In the genomic region with DNA sequence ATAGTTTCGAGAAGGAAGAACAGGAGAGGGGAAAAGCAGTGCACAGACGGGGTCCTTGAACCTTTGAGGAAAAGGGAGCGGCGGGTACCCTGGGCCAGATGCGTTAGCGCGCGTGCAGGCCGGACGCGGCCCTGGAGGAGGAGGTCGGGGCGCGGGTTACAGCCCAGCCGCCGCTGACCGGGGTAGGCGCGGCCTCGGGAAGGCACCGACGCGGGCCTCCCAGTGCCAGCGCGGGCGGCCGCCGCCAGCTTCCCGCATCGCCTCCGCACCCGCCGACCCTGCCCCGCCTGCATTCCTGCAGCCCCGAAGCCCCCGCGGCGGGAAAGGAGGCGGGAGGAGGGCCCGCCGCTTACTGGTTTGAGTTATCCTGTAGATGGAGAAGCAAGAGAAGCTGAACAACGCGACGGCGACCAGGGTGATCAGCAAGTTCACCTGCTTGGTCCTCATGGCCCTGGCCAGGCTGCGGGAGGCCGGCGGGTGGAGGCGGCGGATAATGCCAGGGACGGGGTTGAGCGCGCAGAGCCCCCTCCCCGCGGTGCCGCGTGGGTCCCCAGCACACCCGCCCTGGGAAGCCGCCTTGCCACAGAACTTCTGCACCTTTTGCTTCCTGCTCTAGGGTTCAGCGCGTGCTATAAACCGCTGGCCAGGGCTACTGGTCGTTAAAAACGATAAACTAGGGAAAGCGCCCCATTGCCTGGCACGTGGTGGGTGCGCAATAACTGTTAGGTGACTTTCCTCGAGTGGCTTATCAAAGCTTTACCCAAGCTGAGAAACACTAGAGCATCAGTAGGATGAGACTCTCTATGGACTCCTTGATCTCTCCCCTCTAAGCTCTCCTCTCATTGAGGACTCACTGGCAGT, we compare ENCODE assay signal across 9 cellular contexts. TPM values are rescaled to one million over a fixed set of nuclear protein-coding genes. Genes with fewer than 3 reads are reported as not detected.
A peak's percentile ranks its signal among the peaks of the same experiment; 100 is the strongest.
DNase-seq lines count a peak whose midpoint lies in the region; ATAC-seq, FAIRE-seq and TF ChIP-seq lines count a peak whose summit lies in the region.
"Had no signal": no experiment of that assay in that cellular context is flagged by ENCODE, and none has a peak within 500 bp of the region (broad histone marks: within the 10 kb centered on the region; RNA-seq: fewer than 3 reads in every experiment).

A gene (minus strand): TSS at position 518 of the 861 bp plus-strand sequence. CDS start 71 bp downstream, at position 447.

- no peak for FAIRE-seq in astrocyte (lab: Jason Lieb, UNC)

- H2BK20ac ChIP-seq in IMR-90 (ENCODE audit: low read depth, low read length) = no peak within 1 kb of the TSS

- peaks cover 5% of the 10 kb centered on the region for H3K9me3 Mint-ChIP-seq in astrocyte (ENCODE audit: unreplicated experiment)

- no peak within 1 kb of the TSS for H3K56ac ChIP-seq in IMR-90 (ENCODE audit: extremely low read depth, insufficient read depth, low read length)

- H3K9me3 ChIP-seq in IMR-90 (ENCODE audit: control insufficient read depth, insufficient read depth, low read length) = no peaks in the 10 kb centered on the region
- no peaks in the 10 kb centered on the region for H3K9me3 ChIP-seq in astrocyte (ENCODE audit: insufficient read depth, low read depth, low read length)
- no peaks in the 10 kb centered on the region for H3K9me3 ChIP-seq in skeletal muscle satellite cell (replicated peaks; ENCODE audit: low read length)

- DNase-seq in IMR-90 = no peak
- DNase-seq in astrocyte (ENCODE audit: low read depth) = no peak
- peak; percentile 74 for DNase-seq in iPS-NIHi11 (ENCODE audit: low spot score)
- DNase-seq in NCI-H1417 (lab: John Stamatoyannopoulos, UW) = no peak
- DNase-seq in cerebellum (ENCODE audit: low spot score) = no peak
- DNase-seq: NCI-H774 had no signal

- H2AFZ ChIP-seq in IMR-90 (replicated peaks; ENCODE audit: low read length, poor library complexity) (peak within 1 kb of the TSS; percentile 58), astrocyte (ENCODE audit: low read depth, low read length) (peak within 1 kb of the TSS; percentile 69)

- H3K23ac ChIP-seq in IMR-90 (ENCODE audit: low read depth, low read length) = no peak within 1 kb of the TSS

- no peak within 1 kb of the TSS for H2AK5ac ChIP-seq in IMR-90 (ENCODE audit: low read depth, low read length)

- H3K36me3 Mint-ChIP-seq in astrocyte (ENCODE audit: low read depth, unreplicated experiment) = no peaks in the 10 kb centered on the region

- H3K27me3 ChIP-seq in IMR-90 (ENCODE audit: control insufficient read depth, insufficient read depth, low read length) (peaks cover 45% of the 10 kb centered on the region), astrocyte (ENCODE audit: insufficient read depth, low read length) (peaks cover 30% of the 10 kb centered on the region), skeletal muscle satellite cell (ENCODE audit: control insufficient read depth, insufficient read depth, low read length) (peaks cover 89% of the 10 kb centered on the region)

- H3K4me1 ChIP-seq in IMR-90 (ENCODE audit: control insufficient read depth, insufficient read depth, low read length) (no peaks in the 10 kb centered on the region), astrocyte (ENCODE audit: insufficient read depth, low read length) (peaks cover 6% of the 10 kb centered on the region), skeletal muscle satellite cell (ENCODE audit: control insufficient read depth, insufficient read depth, low read length) (no peaks in the 10 kb centered on the region)

- 4% methylated on average over 26 of the region's 68 CpGs; no CpG with 5 or more reads in 1 of the 2 experiments for WGBS in IMR-90 (ENCODE audit: extremely low coverage in 2 of 2, insufficient read length in 1 of 2), 2 experiments

- H3K4me3 ChIP-seq in IMR-90 (ENCODE audit: insufficient read depth, low read depth, low read length) (no peak within 1 kb of the TSS), astrocyte (ENCODE audit: insufficient read depth, low read depth, low read length) (peak within 1 kb of the TSS; percentile 34), skeletal muscle satellite cell (ENCODE audit: low read length) (no peak within 1 kb of the TSS)

- dilution Hi-C loops in IMR-90 (cut with HindIII; ENCODE audit: low sequenced_read_pairs, unreplicated experiment) = no loop called here

- peaks cover 5% of the 10 kb centered on the region for H3K4me1 Mint-ChIP-seq in astrocyte (ENCODE audit: low read depth, unreplicated experiment)

- no peaks in the 10 kb centered on the region for H4K20me1 ChIP-seq in IMR-90 (ENCODE audit: insufficient read depth, low read length)
- no peaks in the 10 kb centered on the region for H4K20me1 ChIP-seq in astrocyte (ENCODE audit: insufficient read depth, low read length)

- H3K36me3 ChIP-seq in IMR-90 (ENCODE audit: control insufficient read depth, insufficient read depth, low read length) (no peaks in the 10 kb centered on the region), astrocyte (ENCODE audit: insufficient read depth, low read length) (no peaks in the 10 kb centered on the region), skeletal muscle satellite cell (ENCODE audit: insufficient read depth, low read length) (no peaks in the 10 kb centered on the region)

- no peaks in the 10 kb centered on the region for H3K79me2 ChIP-seq in astrocyte (ENCODE audit: insufficient read depth, low read length)

- no peak within 1 kb of the TSS for H4K8ac ChIP-seq in IMR-90 (ENCODE audit: low read depth in 2 of 2, low read length in 2 of 2)

- POLR2A ChIA-PET in IMR-90 (lab: Charles Lee; ENCODE audit: unreplicated experiment) = no interaction called here

- CTCF ChIA-PET in IMR-90 (lab: Yijun Ruan, JAX) = no interaction called here

- intact Hi-C loops in IMR-90 (cut with micrococcal nuclease) = no loop called here

- no peak within 1 kb of the TSS for H2BK120ac ChIP-seq in IMR-90 (ENCODE audit: low read depth, low read length)

- peak; percentile 42; the same call in 1 of the 2 replicates for ATAC-seq in IMR-90 (ENCODE audit: low read depth)
- no peak for ATAC-seq in GM18511 (IDR thresholded peaks at IDR 0.05; ENCODE audit: unreplicated experiment)

- no peak within 1 kb of the TSS for H4K5ac ChIP-seq in IMR-90 (ENCODE audit: low read depth, low read length)

- H3K4me3 Mint-ChIP-seq in astrocyte (ENCODE audit: unreplicated experiment) = peak within 1 kb of the TSS; percentile 16

- peaks cover 33% of the 10 kb centered on the region for H3K27me3 Mint-ChIP-seq in astrocyte (ENCODE audit: low read depth, unreplicated experiment)

- H3K9ac ChIP-seq in IMR-90 (ENCODE audit: low read depth, low read length) (no peak within 1 kb of the TSS), astrocyte (ENCODE audit: low read length) (no peak within 1 kb of the TSS), skeletal muscle satellite cell (ENCODE audit: low read depth, low read length) (no peak within 1 kb of the TSS)

- H3K27ac ChIP-seq in IMR-90 (ENCODE audit: insufficient read depth, low read length) = no peak within 1 kb of the TSS
- no peak within 1 kb of the TSS for H3K27ac ChIP-seq in astrocyte (ENCODE audit: low read depth, low read length)
- H3K27ac ChIP-seq: skin epidermis had no signal

- TF ChIP-seq CTCF in IMR-90 (conservative IDR thresholded peaks at IDR 0.05; ENCODE audit: low read depth, low read length) (no peak), astrocyte (IDR thresholded peaks at IDR 0.05; ENCODE audit: insufficient read depth, low read depth, low read length) (no peak)

- H3K4me2 ChIP-seq in IMR-90 (ENCODE audit: low read depth, low read length) = no peak within 1 kb of the TSS
- H3K4me2 ChIP-seq in astrocyte (ENCODE audit: low read length) = peak within 1 kb of the TSS; percentile 79
- H3K4me2 ChIP-seq in skeletal muscle satellite cell (ENCODE audit: low read length) = peak within 1 kb of the TSS; percentile 64

- BruUV-seq in IMR-90 (replicated peaks; lab: Mats Ljungman, UMichigan) = no TSS peak

- no peak within 1 kb of the TSS for H3K4ac ChIP-seq in IMR-90 (ENCODE audit: low read depth, low read length)

- H3K9me1 ChIP-seq in IMR-90 (ENCODE audit: insufficient read depth, low read length) = no peaks in the 10 kb centered on the region

- H3K79me1 ChIP-seq in IMR-90 (ENCODE audit: low read depth in 1 of 2, low read length in 2 of 2) = no peaks in the 10 kb centered on the region

- in situ Hi-C loops in IMR-90 (cut with MboI; ENCODE audit: low sequenced_read_pairs) = no loop called here

- H3K18ac ChIP-seq in IMR-90 (ENCODE audit: low read depth, low read length) = no peak within 1 kb of the TSS

- TF ChIP-seq RAD21 in IMR-90 (IDR thresholded peaks at IDR 0.05; ENCODE audit: low read length) = no peak

- no peak for TF ChIP-seq POLR2A in IMR-90 (IDR thresholded peaks at IDR 0.05; ENCODE audit: low read depth, low read length)

- H3K14ac ChIP-seq in IMR-90 (replicated peaks; ENCODE audit: low read depth, low read length) = no peak within 1 kb of the TSS

- H3K27ac Mint-ChIP-seq in astrocyte (ENCODE audit: unreplicated experiment) = no peak within 1 kb of the TSS

- no peak within 1 kb of the TSS for H2BK5ac ChIP-seq in IMR-90 (ENCODE audit: low read depth, low read length, poor library complexity, severe bottlenecking)

- no peak within 1 kb of the TSS for H4K91ac ChIP-seq in IMR-90 (ENCODE audit: insufficient read depth, low read depth, low read length)

- no peak within 1 kb of the TSS for H2AK9ac ChIP-seq in IMR-90 (replicated peaks; ENCODE audit: low read depth, low read length, poor library complexity)

- H2BK15ac ChIP-seq in IMR-90 (ENCODE audit: low read depth, low read length) = no peak within 1 kb of the TSS

TF ChIP-seq in IMR-90, 13 proteins besides CTCF, POLR2A, EP300 and RAD21:
- TF ChIP-seq, protein P1, sequence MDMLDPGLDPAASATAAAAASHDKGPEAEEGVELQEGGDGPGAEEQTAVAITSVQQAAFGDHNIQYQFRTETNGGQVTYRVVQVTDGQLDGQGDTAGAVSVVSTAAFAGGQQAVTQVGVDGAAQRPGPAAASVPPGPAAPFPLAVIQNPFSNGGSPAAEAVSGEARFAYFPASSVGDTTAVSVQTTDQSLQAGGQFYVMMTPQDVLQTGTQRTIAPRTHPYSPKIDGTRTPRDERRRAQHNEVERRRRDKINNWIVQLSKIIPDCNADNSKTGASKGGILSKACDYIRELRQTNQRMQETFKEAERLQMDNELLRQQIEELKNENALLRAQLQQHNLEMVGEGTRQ (IDR thresholded peaks at IDR 0.05; ENCODE audit: low read depth, low read length) = no peak
- no peak for TF ChIP-seq MAZ (IDR thresholded peaks at IDR 0.05; ENCODE audit: borderline replicate concordance, low read depth, low read length)

RNA-seq across cellular contexts. Expression of the gene that starts here (rescaled TPM):
- total RNA-seq in IMR-90 (2012; rRNA removed) (not detected in 2 replicates), astrocyte (not detected in 2 replicates), cerebellum (not detected)
- not detected in 2 replicates for polyA plus RNA-seq in IMR-90 (2012; rRNA removed)
- not detected in 2 replicates for polyA plus RNA-seq in IMR-90 (2012; cell fraction: cytosol; rRNA removed)
- not detected in 2 replicates for polyA plus RNA-seq in IMR-90 (2012; cell fraction: nucleus; rRNA removed; ENCODE audit: low replicate concordance)
- not detected in 2 replicates for total RNA-seq in skeletal muscle satellite cell (2012; rRNA removed)

Comparison
In these comparisons a context has a peak if more than half of its experiments do, and no peak if none do; other contexts are left out.
1. Peak in ATAC-seq in IMR-90; RNA of the gene not detected or under 1 TPM.